In genomic region chr11:122202161-122202950, GRCh38 we compare ENCODE assay signal across 8 cellular contexts.
A peak's percentile ranks its signal among the peaks of the same experiment; 100 is the strongest.
DNase-seq lines count a peak whose midpoint lies in the region; ATAC-seq and TF ChIP-seq lines count a peak whose summit lies in the region.

No MANE protein-coding gene starts in this region.

- H2BK20ac ChIP-seq in IMR-90 (ENCODE audit: low read depth, low read length): peak overlapping the region; percentile 97

- H2AK5ac ChIP-seq in IMR-90 (ENCODE audit: low read depth, low read length): peak overlapping the region; percentile 100

- CTCF ChIA-PET in IMR-90 (lab: Yijun Ruan, JAX): interaction anchor here (0.6 to 1.5 kb wide), 4 partner anchors 14 to 548 kb away, joined by 3 to 7 read pairs (median 3); no protein-coding TSS in a partner anchor
- CTCF ChIA-PET in CD4-positive, alpha-beta memory T cell (lab: Charles Lee; ENCODE audit: partially characterized antibody): interaction anchor here (1.3 kb wide), 1 partner anchor 13 kb away, joined by 4 read pairs; no protein-coding TSS in a partner anchor

- intact Hi-C loops in IMR-90 (cut with micrococcal nuclease) (loop anchor here (2.0 to 10.0 kb wide), 6 partner anchors 35 to 738 kb away; no protein-coding TSS in a partner anchor), uterus (cut with DNase I; ENCODE audit: low total_unique reads) (loop anchor here (10.0 kb wide), 3 partner anchors 48 to 548 kb away; no protein-coding TSS in a partner anchor)
- intact Hi-C loops in CD4-positive, alpha-beta memory T cell (cut with micrococcal nuclease): no loop called here

- TF ChIP-seq CTCF in IMR-90 (conservative IDR thresholded peaks at IDR 0.05; ENCODE audit: low read depth, low read length) (no peak), mesothelial cell of epicardium (IDR thresholded peaks at IDR 0.05; ENCODE audit: unreplicated experiment) (no peak), uterus (IDR thresholded peaks at IDR 0.05) (no peak)

- H3K9me3 ChIP-seq in IMR-90 (ENCODE audit: control insufficient read depth, insufficient read depth, low read length) (no peaks in the 10 kb centered on the region), uterus (no peaks in the 10 kb centered on the region)
- H3K9me3 ChIP-seq in CD4-positive, alpha-beta memory T cell (ENCODE audit: control insufficient read depth in 1 of 2, low read length in 2 of 2): no peaks in the 10 kb centered on the region

- peak overlapping the region; percentile 63 for H3K4me3 Mint-ChIP-seq in mesothelial cell of epicardium
- H3K4me3 Mint-ChIP-seq in CD4-positive, alpha-beta memory T cell: no peak overlapping the region

- peak overlapping the region; percentile 94 for H2AK9ac ChIP-seq in IMR-90 (replicated peaks; ENCODE audit: low read depth, low read length, poor library complexity)

- H3K36me3 ChIP-seq in IMR-90 (ENCODE audit: control insufficient read depth, insufficient read depth, low read length) (peaks cover 12% of the 10 kb centered on the region), uterus (no peaks in the 10 kb centered on the region)
- no peaks in the 10 kb centered on the region for H3K36me3 ChIP-seq in CD4-positive, alpha-beta memory T cell (ENCODE audit: insufficient read depth, low read length)

- H3K4me3 ChIP-seq in IMR-90 (ENCODE audit: insufficient read depth, low read depth, low read length) (peak overlapping the region; percentile 54), uterus (peak overlapping the region; percentile 49 to 51)
- no peak overlapping the region for H3K4me3 ChIP-seq in CD4-positive, alpha-beta memory T cell (ENCODE audit: low read length in 2 of 2)

- H3K27me3 ChIP-seq in IMR-90 (ENCODE audit: control insufficient read depth, insufficient read depth, low read length) (no peaks in the 10 kb centered on the region), uterus (no peaks in the 10 kb centered on the region)
- no peaks in the 10 kb centered on the region for H3K27me3 ChIP-seq in CD4-positive, alpha-beta memory T cell (ENCODE audit: insufficient read depth, low read length)

- peaks cover 37% of the 10 kb centered on the region for H3K4me1 Mint-ChIP-seq in mesothelial cell of epicardium
- no peaks in the 10 kb centered on the region for H3K4me1 Mint-ChIP-seq in CD4-positive, alpha-beta memory T cell

- peak; percentile 65 for ATAC-seq in IMR-90 (ENCODE audit: low read depth)

- H3K18ac ChIP-seq in IMR-90 (ENCODE audit: low read depth, low read length): peak overlapping the region; percentile 86

- dilution Hi-C loops in IMR-90 (cut with HindIII; ENCODE audit: low sequenced_read_pairs, unreplicated experiment): no loop called here

- TF ChIP-seq POLR2A in IMR-90 (IDR thresholded peaks at IDR 0.05; ENCODE audit: low read depth, low read length) (peak; percentile 35), uterus (IDR thresholded peaks at IDR 0.05) (no peak)

- peak overlapping the region; percentile 99 for H2BK120ac ChIP-seq in IMR-90 (ENCODE audit: low read depth, low read length)

- BruUV-seq in IMR-90 (replicated peaks; lab: Mats Ljungman, UMichigan): TSS peak; percentile 2

- peak overlapping the region; percentile 100 for H4K91ac ChIP-seq in IMR-90 (ENCODE audit: insufficient read depth, low read depth, low read length)

- peak overlapping the region; percentile 92 for H4K5ac ChIP-seq in IMR-90 (ENCODE audit: low read depth, low read length)

- H4K20me1 ChIP-seq in IMR-90 (ENCODE audit: insufficient read depth, low read length): no peaks in the 10 kb centered on the region

- H3K4ac ChIP-seq in IMR-90 (ENCODE audit: low read depth, low read length): peak overlapping the region; percentile 100

- TF ChIP-seq RAD21 in IMR-90 (IDR thresholded peaks at IDR 0.05; ENCODE audit: low read length): 0 out of 2 replicates have a peak, but pooled peaks have one; percentile 1

- POLR2A ChIA-PET in IMR-90 (lab: Charles Lee; ENCODE audit: unreplicated experiment): interaction anchor here (0.8 to 1.9 kb wide), 3 partner anchors 13 to 103 kb away, joined by 3 to 5 read pairs (median 4); no protein-coding TSS in a partner anchor
- POLR2A ChIA-PET in CD4-positive, alpha-beta memory T cell (lab: Charles Lee; ENCODE audit: partially characterized antibody): no interaction called here

- H3K14ac ChIP-seq in IMR-90 (replicated peaks; ENCODE audit: low read depth, low read length): peak overlapping the region; percentile 93

- peaks cover 24% of the 10 kb centered on the region for H3K9me1 ChIP-seq in IMR-90 (ENCODE audit: insufficient read depth, low read length)

- H3K9ac ChIP-seq in IMR-90 (ENCODE audit: low read depth, low read length): peak overlapping the region; percentile 96

- H3K27ac Mint-ChIP-seq in mesothelial cell of epicardium: no peak overlapping the region
- H3K27ac Mint-ChIP-seq in CD4-positive, alpha-beta memory T cell: no peak overlapping the region

- in situ Hi-C loops in IMR-90 (cut with MboI; ENCODE audit: low sequenced_read_pairs): loop anchor here (10.0 to 25.0 kb wide), 2 partner anchors 98 to 890 kb away; no protein-coding TSS in a partner anchor

- peak overlapping the region; percentile 100 for H2BK5ac ChIP-seq in IMR-90 (ENCODE audit: low read depth, low read length, poor library complexity, severe bottlenecking)

- peak overlapping the region; percentile 98 for H3K27ac ChIP-seq in IMR-90 (ENCODE audit: insufficient read depth, low read length)
- H3K27ac ChIP-seq in uterus: peak overlapping the region; percentile 78 to 81
- H3K27ac ChIP-seq in CD4-positive, alpha-beta memory T cell (ENCODE audit: low read depth, low read length): no peak overlapping the region

- peak overlapping the region; percentile 88 for H3K4me2 ChIP-seq in IMR-90 (ENCODE audit: low read depth, low read length)

- no peaks in the 10 kb centered on the region for H3K9me3 Mint-ChIP-seq in mesothelial cell of epicardium
- H3K9me3 Mint-ChIP-seq in CD4-positive, alpha-beta memory T cell: peaks cover 0 to 2% (median 0%) of the 10 kb centered on the region in 8 donors

- H3K56ac ChIP-seq in IMR-90 (ENCODE audit: extremely low read depth, insufficient read depth, low read length): peak overlapping the region; percentile 99

- WGBS in IMR-90 (ENCODE audit: extremely low coverage in 2 of 2, insufficient read length in 1 of 2), 2 experiments: 12% methylated on average over 5 of the region's 16 CpGs; no CpG with 5 or more reads in 1 of the 2 experiments

- peaks cover 30 to 67% of the 10 kb centered on the region in 2 experiments; a peak in 3 of 4 replicates for H3K79me1 ChIP-seq in IMR-90 (ENCODE audit: low read depth in 1 of 2, low read length in 2 of 2)

- H4K8ac ChIP-seq in IMR-90 (ENCODE audit: low read depth in 2 of 2, low read length in 2 of 2): peak overlapping the region; percentile 98 to 100

- H3K4me1 ChIP-seq in IMR-90 (ENCODE audit: control insufficient read depth, insufficient read depth, low read length): peaks cover 39% of the 10 kb centered on the region
- H3K4me1 ChIP-seq in uterus: peaks cover 0 to 7% of the 10 kb centered on the region in 2 donors
- H3K4me1 ChIP-seq in CD4-positive, alpha-beta memory T cell (ENCODE audit: insufficient read depth, low read length): no peaks in the 10 kb centered on the region

- peak overlapping the region; percentile 90; the same call in 2 of the 3 replicates for H2BK15ac ChIP-seq in IMR-90 (ENCODE audit: low read depth, low read length)

- H2AFZ ChIP-seq in IMR-90 (replicated peaks; ENCODE audit: low read length, poor library complexity): peak overlapping the region; percentile 36

- peak overlapping the region; percentile 91 for H3K23ac ChIP-seq in IMR-90 (ENCODE audit: low read depth, low read length)

- H3K27me3 Mint-ChIP-seq in mesothelial cell of epicardium (ENCODE audit: low read depth): no peaks in the 10 kb centered on the region
- peaks cover 14 to 26% of the 10 kb centered on the region in 2 donors for H3K27me3 Mint-ChIP-seq in CD4-positive, alpha-beta memory T cell

- H3K36me3 Mint-ChIP-seq in mesothelial cell of epicardium: no peaks in the 10 kb centered on the region
- no peaks in the 10 kb centered on the region for H3K36me3 Mint-ChIP-seq in CD4-positive, alpha-beta memory T cell

- DNase-seq in IMR-90 (peak; percentile 83), ecto neural progenitor cell (ENCODE audit: low spot score) (peak; percentile 54), mesothelial cell of epicardium (ENCODE audit: low spot score in 2 of 2, unreplicated experiment in 2 of 2) (no peak), uterus (peak; percentile 30 to 46), NCI-H748 (lab: John Stamatoyannopoulos, UW; ENCODE audit: unreplicated experiment) (no peak), hippocampal formation (lab: John Stamatoyannopoulos, UW) (no peak)
- DNase-seq in stimulated activated naive CD4-positive, alpha-beta T cell (lab: John Stamatoyannopoulos, UW): no peak
- DNase-seq in CD4-positive, alpha-beta memory T cell: no peak

TF ChIP-seq in IMR-90, 13 proteins besides CTCF, POLR2A, EP300 and RAD21:
- TF ChIP-seq BHLHE40 (IDR thresholded peaks at IDR 0.05; ENCODE audit: low read depth, low read length): no peak
- TF ChIP-seq CEBPB (IDR thresholded peaks at IDR 0.05; ENCODE audit: low read depth, low read length): peak; percentile 50; the same call in 1 of the 2 replicates
- 0 out of 2 replicates have a peak, but pooled peaks have one; percentile 2 for TF ChIP-seq SMC3 (IDR thresholded peaks at IDR 0.05; ENCODE audit: low read depth, low read length)
TF ChIP-seq in IMR-90: peak in this region for 2.

Comparison
In these comparisons a context has a peak if more than half of its experiments do, and no peak if none do; other contexts are left out.
1. DNase-seq: peak in IMR-90 (single experiment), ecto neural progenitor cell (single experiment) and uterus (2 of 2); none in mesothelial cell of epicardium (0 of 2), NCI-H748 (single experiment), stimulated activated naive CD4-positive, alpha-beta T cell (0 of 6), hippocampal formation (0 of 2) and CD4-positive, alpha-beta memory T cell (0 of 5).
2. H3K4me3 ChIP-seq: peak in IMR-90 (single experiment) and uterus (2 of 2); none in CD4-positive, alpha-beta memory T cell (0 of 2).